In genomic region chr3:138915503-138916498, GRCh38 we compare ENCODE assay signal across 8 cellular contexts. TPM values are rescaled to one million over a fixed set of nuclear protein-coding genes. Genes with fewer than 3 reads are reported as not detected.
DNase-seq lines count a peak whose midpoint lies in the region; ATAC-seq and TF ChIP-seq lines count a peak whose summit lies in the region.

No MANE protein-coding gene starts in this region.

- H3K27ac ChIP-seq in DOHH2 (ENCODE audit: low read depth, low read length) (peak overlapping the region; percentile 66), GM23248 (peak overlapping the region; percentile 61), Karpas-422 (ENCODE audit: low read length) (peak overlapping the region; percentile 21; the same call in 1 of the 2 replicates)

- peak; percentile 92 to 93 for ATAC-seq in natural killer cell treated with Interleukin-12 subunit alpha and Interleukin-12 subunit beta and Interleukin-15 and Interleukin-18, amount 100 ng/mL, for 72 hours

- TF ChIP-seq CTCF in DOHH2 (IDR thresholded peaks at IDR 0.05; ENCODE audit: low read depth, low read length, poor library complexity, severe bottlenecking) = peak; percentile 84

- H3K27me3 ChIP-seq in DOHH2 (ENCODE audit: control insufficient read depth, low read length) = no peaks in the 10 kb centered on the region
- H3K27me3 ChIP-seq in GM23248 (replicated peaks; ENCODE audit: insufficient read depth) = no peaks in the 10 kb centered on the region
- H3K27me3 ChIP-seq in Karpas-422 (ENCODE audit: low read length) = no peaks in the 10 kb centered on the region

- no peaks in the 10 kb centered on the region for H3K9me3 ChIP-seq in DOHH2 (ENCODE audit: control insufficient read depth, insufficient read depth, low read length)
- no peaks in the 10 kb centered on the region for H3K9me3 ChIP-seq in GM23248 (ENCODE audit: low read depth)
- no peaks in the 10 kb centered on the region for H3K9me3 ChIP-seq in Karpas-422 (ENCODE audit: low read length)

- peaks cover 5% of the 10 kb centered on the region for H3K4me1 Mint-ChIP-seq in activated T-helper 2 cell treated with anti-CD3 and anti-CD28 coated beads, Interferon-gamma antibody, Interleukin-2, Interleukin-4, amounts not matched to agents 10 μg/mL and 5 μg/mL and 100 μg/mL, durations not matched to agents 14 hours and 24 hours and 36 hours (ENCODE audit: low read depth)
- peaks cover 5% of the 10 kb centered on the region in 2 donors for H3K4me1 Mint-ChIP-seq in natural killer cell treated with Interleukin-12 subunit alpha and Interleukin-12 subunit beta and Interleukin-15 and Interleukin-18, amount 100 ng/mL, for 72 hours (ENCODE audit: low read depth in 2 of 2)

- H2AFZ ChIP-seq in GM23248 (peak overlapping the region; percentile 95), Karpas-422 (ENCODE audit: low read length) (peak overlapping the region; percentile 98)

- H4K20me1 ChIP-seq in DOHH2 (ENCODE audit: control insufficient read depth, insufficient read depth, low read depth, low read length) (no peaks in the 10 kb centered on the region), GM23248 (ENCODE audit: insufficient read depth) (no peaks in the 10 kb centered on the region), Karpas-422 (ENCODE audit: insufficient read depth, low read depth, low read length) (no peaks in the 10 kb centered on the region)

- intact Hi-C loops in activated T-helper 2 cell treated with anti-CD3 and anti-CD28 coated beads, Interferon-gamma antibody, Interleukin-2, Interleukin-4, amounts not matched to agents 10 μg/mL and 5 μg/mL and 100 μg/mL, durations not matched to agents 14 hours and 24 hours and 36 hours (cut with micrococcal nuclease) = loop anchor here (1.0 to 10.0 kb wide), 7 partner anchors 82 to 731 kb away; partner anchors contain the start of genes ARMC8, CEP70, COPB2 and PIK3CB

- H3K4me1 ChIP-seq in DOHH2 (ENCODE audit: control insufficient read depth, low read length) (peaks cover 6% of the 10 kb centered on the region), GM23248 (ENCODE audit: insufficient read depth) (no peaks in the 10 kb centered on the region), Karpas-422 (ENCODE audit: low read length) (peaks cover 5% of the 10 kb centered on the region)

- H3K9me3 Mint-ChIP-seq in activated T-helper 2 cell treated with anti-CD3 and anti-CD28 coated beads, Interferon-gamma antibody, Interleukin-2, Interleukin-4, amounts not matched to agents 10 μg/mL and 5 μg/mL and 100 μg/mL, durations not matched to agents 14 hours and 24 hours and 36 hours = no peaks in the 10 kb centered on the region
- no peaks in the 10 kb centered on the region for H3K9me3 Mint-ChIP-seq in natural killer cell treated with Interleukin-12 subunit alpha and Interleukin-12 subunit beta and Interleukin-15 and Interleukin-18, amount 100 ng/mL, for 72 hours

- H3F3A ChIP-seq in DOHH2 (ENCODE audit: control insufficient read depth, insufficient read depth) (no peaks in the 10 kb centered on the region), GM23248 (ENCODE audit: insufficient read depth) (peaks cover 3% of the 10 kb centered on the region; the same call in 1 of the 2 replicates)

- no peak overlapping the region for H3K27ac Mint-ChIP-seq in activated T-helper 2 cell treated with anti-CD3 and anti-CD28 coated beads, Interferon-gamma antibody, Interleukin-2, Interleukin-4, amounts not matched to agents 10 μg/mL and 5 μg/mL and 100 μg/mL, durations not matched to agents 14 hours and 24 hours and 36 hours
- H3K27ac Mint-ChIP-seq in natural killer cell treated with Interleukin-12 subunit alpha and Interleukin-12 subunit beta and Interleukin-15 and Interleukin-18, amount 100 ng/mL, for 72 hours = no peak overlapping the region

- 2% methylated on average over 49 to 64 of the region's 68 CpGs for WGBS in GM23248 (ENCODE audit: low coverage in 1 of 2, low lambda C conversion rate in 2 of 2, missing lambda C conversion rate in 2 of 2), 2 experiments

- H3K27me3 Mint-ChIP-seq in activated T-helper 2 cell treated with anti-CD3 and anti-CD28 coated beads, Interferon-gamma antibody, Interleukin-2, Interleukin-4, amounts not matched to agents 10 μg/mL and 5 μg/mL and 100 μg/mL, durations not matched to agents 14 hours and 24 hours and 36 hours (ENCODE audit: low read depth) = peaks cover 13% of the 10 kb centered on the region
- peaks cover 8 to 14% of the 10 kb centered on the region in 2 donors for H3K27me3 Mint-ChIP-seq in natural killer cell treated with Interleukin-12 subunit alpha and Interleukin-12 subunit beta and Interleukin-15 and Interleukin-18, amount 100 ng/mL, for 72 hours

- H3K9ac ChIP-seq in GM23248 (peak overlapping the region; percentile 84), Karpas-422 (ENCODE audit: low read length) (peak overlapping the region; percentile 72)

- H3K4me3 Mint-ChIP-seq in activated T-helper 2 cell treated with anti-CD3 and anti-CD28 coated beads, Interferon-gamma antibody, Interleukin-2, Interleukin-4, amounts not matched to agents 10 μg/mL and 5 μg/mL and 100 μg/mL, durations not matched to agents 14 hours and 24 hours and 36 hours (ENCODE audit: low read depth) = peak overlapping the region; percentile 86
- H3K4me3 Mint-ChIP-seq in natural killer cell treated with Interleukin-12 subunit alpha and Interleukin-12 subunit beta and Interleukin-15 and Interleukin-18, amount 100 ng/mL, for 72 hours = peak overlapping the region; percentile 74

- H3K4me3 ChIP-seq in DOHH2 (ENCODE audit: low read length) (peak overlapping the region; percentile 80), GM23248 (peak overlapping the region; percentile 84), Karpas-422 (ENCODE audit: low read length) (peak overlapping the region; percentile 81)

- no peaks in the 10 kb centered on the region for H3K79me2 ChIP-seq in DOHH2 (ENCODE audit: control insufficient read depth, low read length)
- no peaks in the 10 kb centered on the region for H3K79me2 ChIP-seq in GM23248 (ENCODE audit: insufficient read depth)
- no peaks in the 10 kb centered on the region for H3K79me2 ChIP-seq in Karpas-422 (ENCODE audit: low read length)

- peak; percentile 95 for DNase-seq in GM23248
- DNase-seq in Karpas-422 = peak; percentile 95
- peak; percentile 92 for DNase-seq in RPMI7951 (ENCODE audit: low read depth)
- DNase-seq in activated T-helper 2 cell treated with anti-CD3 and anti-CD28 coated beads, Interferon-gamma antibody, Interleukin-2, Interleukin-4, amounts not matched to agents 10 μg/mL and 5 μg/mL and 100 μg/mL, durations not matched to agents 14 hours and 24 hours and 36 hours (ENCODE audit: low spot score) = peak; percentile 71
- peak; percentile 94 for DNase-seq in fibroblast of peridontal ligament (ENCODE audit: extremely low read depth)
- DNase-seq in natural killer cell treated with Interleukin-12 subunit alpha and Interleukin-12 subunit beta and Interleukin-15 and Interleukin-18, amount 100 ng/mL, for 72 hours (ENCODE audit: low spot score) = peak; percentile 83
- peak; percentile 77 for DNase-seq in stimulated activated naive CD4-positive, alpha-beta T cell treated with Interleukin-2 at 50 U/mL for 16 hours (lab: John Stamatoyannopoulos, UW)

- in situ Hi-C loops in GM23248 (cut with MboI) = loop anchor here (5.0 to 25.0 kb wide), 3 partner anchors 218 to 454 kb away; no protein-coding TSS in a partner anchor

- H3K4me2 ChIP-seq in DOHH2 (ENCODE audit: low read length) = peak overlapping the region; percentile 82
- H3K4me2 ChIP-seq in GM23248 (ENCODE audit: unreplicated experiment) = peak overlapping the region; percentile 88
- H3K4me2 ChIP-seq in Karpas-422 (ENCODE audit: low read depth, low read length, poor library complexity, severe bottlenecking) = peak overlapping the region; percentile 85

- H3K9me2 ChIP-seq in DOHH2 (replicated peaks; ENCODE audit: control insufficient read depth, low read length) (no peaks in the 10 kb centered on the region), GM23248 (ENCODE audit: insufficient read depth) (no peaks in the 10 kb centered on the region), Karpas-422 (replicated peaks; ENCODE audit: insufficient read depth, low read length) (no peaks in the 10 kb centered on the region)

- H3K36me3 Mint-ChIP-seq in activated T-helper 2 cell treated with anti-CD3 and anti-CD28 coated beads, Interferon-gamma antibody, Interleukin-2, Interleukin-4, amounts not matched to agents 10 μg/mL and 5 μg/mL and 100 μg/mL, durations not matched to agents 14 hours and 24 hours and 36 hours (ENCODE audit: low read depth) = no peaks in the 10 kb centered on the region
- H3K36me3 Mint-ChIP-seq in natural killer cell treated with Interleukin-12 subunit alpha and Interleukin-12 subunit beta and Interleukin-15 and Interleukin-18, amount 100 ng/mL, for 72 hours = no peaks in the 10 kb centered on the region

- H3K36me3 ChIP-seq in DOHH2 (ENCODE audit: control insufficient read depth, low read length) (no peaks in the 10 kb centered on the region), GM23248 (ENCODE audit: low read depth) (no peaks in the 10 kb centered on the region), Karpas-422 (ENCODE audit: insufficient read depth, low read length) (no peaks in the 10 kb centered on the region)

RNA-seq across cellular contexts. Expression of gene FOXL2, which starts 31.1 kb away (rescaled TPM):
- total RNA-seq in GM23248 (2014; rRNA removed; shearing (Covaris generic)) = 3.6 and 3.7 TPM in 2 replicates
- polyA plus RNA-seq in GM23248 (2016; fragmentation: Nextera tagmentation; extraction: Ambion mirVana) = 0.71 and 0.85 TPM in 2 replicates
- total RNA-seq in Karpas-422 (2014; rRNA removed; shearing (Covaris generic); ENCODE audit: low replicate concordance) = not detected in 2 replicates
- under 0.01 and 0.36 TPM in 2 replicates for total RNA-seq in RPMI7951 (2014; rRNA removed; shearing (Covaris generic))
- not detected in 2 replicates for total RNA-seq in activated T-helper 2 cell treated with anti-CD3 and anti-CD28 coated beads, Interferon-gamma antibody, Interleukin-2, Interleukin-4, amounts not matched to agents 10 μg/mL and 5 μg/mL and 100 μg/mL, durations not matched to agents 14 hours and 24 hours and 36 hours
- total RNA-seq in natural killer cell treated with Interleukin-12 subunit alpha and Interleukin-12 subunit beta and Interleukin-15 and Interleukin-18, amount 100 ng/mL, for 72 hours = not detected

RNA-seq across cellular contexts. Expression of gene FOXL2NB, which starts 31.2 kb away (rescaled TPM):
- 0.54 and 2.5 TPM in 2 replicates for total RNA-seq in GM23248 (2014; rRNA removed; shearing (Covaris generic))
- 1.2 and 1.5 TPM in 2 replicates for polyA plus RNA-seq in GM23248 (2016; fragmentation: Nextera tagmentation; extraction: Ambion mirVana)
- total RNA-seq in Karpas-422 (2014; rRNA removed; shearing (Covaris generic); ENCODE audit: low replicate concordance) = not detected in 2 replicates
- under 0.01 TPM in 1 of 2 replicates, not detected in the other for total RNA-seq in RPMI7951 (2014; rRNA removed; shearing (Covaris generic))
- not detected in 2 replicates for total RNA-seq in activated T-helper 2 cell treated with anti-CD3 and anti-CD28 coated beads, Interferon-gamma antibody, Interleukin-2, Interleukin-4, amounts not matched to agents 10 μg/mL and 5 μg/mL and 100 μg/mL, durations not matched to agents 14 hours and 24 hours and 36 hours
- not detected for total RNA-seq in natural killer cell treated with Interleukin-12 subunit alpha and Interleukin-12 subunit beta and Interleukin-15 and Interleukin-18, amount 100 ng/mL, for 72 hours

Comparison
In these comparisons a context has a peak if more than half of its experiments do, and no peak if none do; other contexts are left out.
1. Peak in every context shown above with its lines: DNase-seq, ATAC-seq, H3K4me3 ChIP-seq and H3K27ac ChIP-seq.